Comparison of ENCODE assay signal across 35 cellular contexts in the genomic region with DNA sequence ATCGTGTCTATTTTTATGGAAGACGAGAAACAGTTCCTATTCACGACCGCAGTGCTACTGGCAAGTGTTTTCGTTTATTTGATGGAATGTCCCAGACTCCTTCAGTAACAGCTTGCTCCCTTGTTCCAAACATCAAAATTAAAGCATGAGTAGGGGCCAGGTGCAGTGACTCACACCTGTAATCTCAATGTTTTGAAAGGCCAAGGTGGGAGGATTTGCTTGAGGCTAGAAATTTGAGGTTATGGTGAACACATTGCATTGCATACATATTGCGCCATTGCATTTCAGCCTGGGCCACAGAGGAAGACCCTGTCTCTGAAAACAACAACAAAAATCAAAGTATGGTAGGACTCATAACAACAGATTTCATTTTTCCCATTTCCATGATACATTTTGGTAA. TPM values are rescaled to one million over a fixed set of nuclear protein-coding genes. Genes with fewer than 3 reads are reported as not detected.
"Had no signal": no experiment of that assay in that cellular context is flagged by ENCODE, and none has a peak within 500 bp of the region (broad histone marks: within the 10 kb centered on the region; RNA-seq: fewer than 3 reads in every experiment).

No MANE protein-coding gene starts in this region.

- H3K27me3 ChIP-seq: adrenal gland, cardiac muscle cell, Peyer's patch, SJCRH30 had no signal

- H3K4me3 ChIP-seq: adrenal gland, cardiac muscle cell, Peyer's patch, SJCRH30, SK-N-MC had no signal

- ATAC-seq: activated naive CD4-positive, alpha-beta T cell treated with anti-CD3 and anti-CD28 coated beads, Interleukin-2, amount 50 U/mL, for 72 hours; activated T-cell treated with anti-CD3 and anti-CD28 coated beads, Interleukin-2, amount 50 U/mL, for 4 hours had no signal

- H3K4me1 ChIP-seq: adrenal gland, Peyer's patch, SJCRH30 had no signal

- H3K9me3 ChIP-seq: adrenal gland, Peyer's patch, SJCRH30 had no signal

- H3K27ac ChIP-seq: adrenal gland, cardiac muscle cell, Peyer's patch, SJCRH30, SK-N-MC, WERI-Rb-1 had no signal

- DNase-seq: activated CD4-positive, alpha-beta memory T cell treated with anti-CD3 and anti-CD28 coated beads for 36 hours; activated CD4-positive, alpha-beta T cell treated with anti-CD3 and anti-CD28 coated beads, Interleukin-2, amount 50 U/mL, for 1 hour; activated CD4-positive, CD25-positive, alpha-beta regulatory T cell; activated CD8-positive, alpha-beta memory T cell treated with anti-CD3 and anti-CD28 coated beads, Interleukin-2, amount 50 U/mL, for 4 hours; activated gamma-delta T cell treated with Interleukin-2 at 50 U/mL for 16 hours; activated naive CD4-positive, alpha-beta T cell treated with anti-CD3 and anti-CD28 coated beads for 36 hours; activated T-cell treated with anti-CD3 and anti-CD28 coated beads for 4 hours; activated T-cell treated with anti-CD3 and anti-CD28 coated beads, Interleukin-2, amount 50 U/mL, for 4 hours; adrenal gland; anterior cingulate cortex; Kasumi-1; KBM-7; MM.1S; MV-4-11; NCI-H1092 treated with DMSO at 0.1 percent for 48 hours; NCI-H1417; NCI-H146; NCI-H187; NCI-H2029 treated with DMSO at 0.1 percent for 48 hours; NCI-H2171 treated with DMSO at 0.1 percent for 48 hours; NCI-H345; NCI-H524 treated with DMSO at 0.1 percent for 48 hours; Peyer's patch; SHP77; SJCRH30; T1000; WERI-Rb-1 had no signal

- H3K36me3 ChIP-seq: adrenal gland, cardiac muscle cell, Peyer's patch, SJCRH30, WERI-Rb-1 had no signal

RNA-seq across cellular contexts. Expression of a gene that starts 22.8 kb away (rescaled TPM):
- total RNA-seq: activated CD4-positive, alpha-beta memory T cell treated with anti-CD3 and anti-CD28 coated beads for 36 hours; activated naive CD4-positive, alpha-beta T cell treated with anti-CD3 and anti-CD28 coated beads for 36 hours; activated naive CD4-positive, alpha-beta T cell treated with anti-CD3 and anti-CD28 coated beads, Interleukin-2, amount 50 U/mL, for 72 hours; activated T-cell treated with anti-CD3 and anti-CD28 coated beads, Interleukin-2, amount 50 U/mL, for 4 hours; activated T-helper 1 cell treated with anti-CD3 and anti-CD28 coated beads, Interleukin-12 subunit alpha, Interleukin-12 subunit beta, Interleukin-2, Interleukin-4 antibody, amounts not matched to agents 30 ng/mL and 10 ng/mL and 1 ng/mL, durations not matched to agents 14 hours and 24 hours and 36 hours; adrenal gland; cardiac muscle cell; chondrocyte; NCI-H460; Peyer's patch; SJCRH30; T-helper 1 cell treated with Interleukin-12 subunit alpha and Interleukin-12 subunit beta and Interleukin-4 antibody, amounts not matched to agents 30 ng/mL and 1 ng/mL, for 36 hours; T-helper 2 cell treated with Interferon-gamma antibody and Interleukin-4, amounts not matched to agents 100 ng/mL and 5 ng/mL, for 36 hours had no signal
- polyA plus RNA-seq: adrenal gland, cardiac muscle cell had no signal
